In the genomic region with DNA sequence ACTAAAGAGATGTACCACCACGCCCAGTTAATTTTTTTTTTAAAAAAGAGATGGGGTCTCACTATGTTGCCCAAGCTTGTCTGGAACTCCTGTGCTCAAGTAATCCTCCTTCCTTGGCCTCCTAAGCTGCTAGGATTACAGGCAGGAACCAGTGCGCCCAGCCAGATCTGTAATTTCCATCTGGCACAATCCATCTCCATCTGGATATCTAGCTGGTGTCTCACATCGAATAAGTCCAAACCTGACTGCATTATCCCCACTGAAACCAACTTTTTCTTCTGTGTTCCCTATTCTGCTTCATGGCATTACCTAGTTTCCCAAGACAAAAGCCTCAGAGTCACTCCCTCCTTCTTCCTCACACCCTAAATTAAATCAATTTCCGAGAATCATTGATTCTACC, we compare ENCODE assay signal across 7 cellular contexts.
"Had no signal": no experiment of that assay in that cellular context is flagged by ENCODE, and none has a peak within 500 bp of the region (broad histone marks: within the 10 kb centered on the region; RNA-seq: fewer than 3 reads in every experiment).

No MANE protein-coding gene starts in this region.

- ATAC-seq: GM23338, HepG2 had no signal

- H3K27ac ChIP-seq: HL-60 had no signal

- H3K4me1 Mint-ChIP-seq: IgD-negative memory B cell had no signal

- H3K4me3 Mint-ChIP-seq: GM23338, H9, IgD-negative memory B cell had no signal

- H3K4me3 ChIP-seq: GM23338 had no signal

- H3K9me3 Mint-ChIP-seq: GM23338, H9 had no signal

- DNase-seq: H9, HCEC 1CT, KBM-7 had no signal

- H3K36me3 Mint-ChIP-seq: IgD-negative memory B cell had no signal

- H3K27ac Mint-ChIP-seq: GM23338, H9, IgD-negative memory B cell had no signal
